In genomic region chr17:64223931-64224657, GRCh38 we compare ENCODE assay signal across 27 cellular contexts. TPM values are rescaled to one million over a fixed set of nuclear protein-coding genes. Genes with fewer than 3 reads are reported as not detected.
DNase-seq lines count a peak whose midpoint lies in the region; ATAC-seq and TF ChIP-seq lines count a peak whose summit lies in the region.
"Had no signal": no experiment of that assay in that cellular context is flagged by ENCODE, and none has a peak within 500 bp of the region (broad histone marks: within the 10 kb centered on the region; RNA-seq: fewer than 3 reads in every experiment).

No MANE protein-coding gene starts in this region.

- TF ChIP-seq CTCF in C4-2B (conservative IDR thresholded peaks at IDR 0.05) (no peak), lower lobe of right lung (IDR thresholded peaks at IDR 0.05) (no peak)

- ATAC-seq in left lobe of liver = peak; percentile 50
- no peak for ATAC-seq in lower lobe of right lung
- ATAC-seq in GM19452 (IDR thresholded peaks at IDR 0.05; ENCODE audit: unreplicated experiment) = no peak
- ATAC-seq: stimulated activated naive B cell treated with anti-CD40 and anti-IgM and Interleukin-4, amounts not matched to agents 10 μg/mL and 1 μg/mL and 100 μg/mL, for 72 hours had no signal

- no peaks in the 10 kb centered on the region for H3K27me3 ChIP-seq in lower lobe of right lung (ENCODE audit: low read depth)
- H3K27me3 ChIP-seq: ascending aorta, BLaER1, hepatocyte, SJCRH30, spleen had no signal

- peaks cover 5% of the 10 kb centered on the region for H3K4me1 ChIP-seq in lower lobe of right lung
- H3K4me1 ChIP-seq: BLaER1, SJCRH30 had no signal

- H3K27ac ChIP-seq in C4-2B (peak overlapping the region; percentile 96), lower lobe of right lung (no peak overlapping the region)
- H3K27ac ChIP-seq: ascending aorta, BLaER1, hepatocyte, SJCRH30, spleen had no signal

- peak; percentile 62 for DNase-seq in DMS79 treated with DMSO at 0.1 percent for 48 hours (lab: John Stamatoyannopoulos, UW)
- DNase-seq in NCI-H82 (lab: John Stamatoyannopoulos, UW) = peak; percentile 52
- no peak for DNase-seq in left lobe of liver (ENCODE audit: low spot score)
- DNase-seq in iPS-NIHi7 (ENCODE audit: extremely low spot score) = no peak
- no peak for DNase-seq in lower lobe of right lung
- no peak for DNase-seq in UCSD-AML1 (lab: John Stamatoyannopoulos, UW; ENCODE audit: unreplicated experiment)
- DNase-seq: ACHN; activated CD4-positive, alpha-beta memory T cell treated with anti-CD3 and anti-CD28 coated beads, Interleukin-2, amount 10 ng/mL, durations not matched to agents 7 days and 5 days; activated CD4-positive, CD25-positive, alpha-beta regulatory T cell treated with anti-CD3 and anti-CD28 coated beads, Interleukin-2, amount 50 U/mL, for 72 hours; activated naive CD8-positive, alpha-beta T cell treated with anti-CD3 and anti-CD28 coated beads for 36 hours; COR-L47; effector CD4-positive, alpha-beta T cell; foreskin fibroblast; immature natural killer cell; KBM-7; naive B cell; NCI-H345; nucleus accumbens; SJCRH30; spleen; stimulated activated CD4-positive, alpha-beta T cell treated with anti-CD3 and anti-CD28 coated beads, Interleukin-4, amount 100 ng/mL, for 1 hour; stimulated activated naive B cell treated with anti-CD40 and anti-IgM and Interleukin-4, amounts not matched to agents 10 μg/mL and 1 μg/mL and 100 μg/mL, for 72 hours had no signal

- H3K9me3 ChIP-seq in lower lobe of right lung = no peaks in the 10 kb centered on the region
- H3K9me3 ChIP-seq: ascending aorta, BLaER1, SJCRH30, spleen had no signal

- H3K36me3 ChIP-seq in lower lobe of right lung = no peaks in the 10 kb centered on the region
- H3K36me3 ChIP-seq: ascending aorta, BLaER1, SJCRH30, spleen had no signal

- H3K4me3 ChIP-seq in lower lobe of right lung = no peak overlapping the region
- H3K4me3 ChIP-seq: ascending aorta, BLaER1, hepatocyte, SJCRH30, spleen had no signal

- intact Hi-C loops in lower lobe of right lung (cut with DNase I) = no loop called here

RNA-seq across cellular contexts. Expression of gene TEX2, which starts 39.0 kb away (rescaled TPM):
- total RNA-seq in left lobe of liver = 35.1 TPM
- total RNA-seq in lower lobe of right lung = 41.3 TPM

Comparison
In these comparisons a context has a peak if more than half of its experiments do, and no peak if none do; other contexts are left out.
1. DNase-seq: peak in DMS79 treated with DMSO at 0.1 percent for 48 hours (single experiment) and NCI-H82 (single experiment); none in left lobe of liver (single experiment), iPS-NIHi7 (single experiment), lower lobe of right lung (single experiment) and UCSD-AML1 (single experiment).